ENCODE assay signal across 13 cellular contexts in genomic region chr6:71446084-71446869, GRCh38.
DNase-seq lines count a peak whose midpoint lies in the region; ATAC-seq, FAIRE-seq and TF ChIP-seq lines count a peak whose summit lies in the region.
"Had no signal": no experiment of that assay in that cellular context is flagged by ENCODE, and none has a peak within 500 bp of the region (broad histone marks: within the 10 kb centered on the region; RNA-seq: fewer than 3 reads in every experiment).

No MANE protein-coding gene starts in this region.

- TF ChIP-seq CTCF in endothelial cell of umbilical vein (IDR thresholded peaks at IDR 0.05; ENCODE audit: extremely low read depth in 1 of 2, insufficient read depth in 1 of 2, low read depth in 1 of 2, low read length in 2 of 2) (no peak), HepG2 (CRISPR knock-in tag; IDR thresholded peaks at IDR 0.05) (no peak)

- H3K27me3 ChIP-seq in endothelial cell of umbilical vein (ENCODE audit: control insufficient read depth in 2 of 2, insufficient read depth in 2 of 2, low read length in 2 of 2): no peaks in the 10 kb centered on the region
- H3K27me3 ChIP-seq in HepG2 (ENCODE audit: control insufficient read depth in 1 of 2, insufficient read depth in 2 of 2, low read length in 2 of 2): no peaks in the 10 kb centered on the region
- H3K27me3 ChIP-seq in mesendoderm (ENCODE audit: insufficient read depth, low read length, poor library complexity): no peaks in the 10 kb centered on the region
- H3K27me3 ChIP-seq: hepatocyte had no signal

- no peak overlapping the region for H2AK5ac ChIP-seq in mesendoderm (ENCODE audit: low read length)

- no peak overlapping the region for H3K4me3 Mint-ChIP-seq in activated CD4-positive, alpha-beta memory T cell treated with anti-CD3 and anti-CD28 coated beads, Interleukin-2, amount 10 ng/mL, durations not matched to agents 7 days and 5 days
- H3K4me3 Mint-ChIP-seq: CD4-positive, alpha-beta T cell had no signal

- intact Hi-C loops in endothelial cell of umbilical vein (cut with micrococcal nuclease): no loop called here
- intact Hi-C loops in sciatic nerve (cut with DNase I): no loop called here
- intact Hi-C loops in HepG2 (cut with micrococcal nuclease; ENCODE audit: unreplicated experiment): no loop called here

- H3K79me1 ChIP-seq in mesendoderm (ENCODE audit: low read length): no peaks in the 10 kb centered on the region

- no peaks in the 10 kb centered on the region for H3K9me3 Mint-ChIP-seq in activated CD4-positive, alpha-beta memory T cell treated with anti-CD3 and anti-CD28 coated beads, Interleukin-2, amount 10 ng/mL, durations not matched to agents 7 days and 5 days
- H3K9me3 Mint-ChIP-seq: CD4-positive, alpha-beta T cell had no signal

- dilution Hi-C loops in endothelial cell of umbilical vein (cut with MboI; ENCODE audit: extremely low pct_ligation_motif_present, low sequenced_read_pairs): no loop called here

- H3K9me3 ChIP-seq in endothelial cell of umbilical vein (replicated peaks; ENCODE audit: control insufficient read depth, insufficient read depth, low read length) (no peaks in the 10 kb centered on the region), HepG2 (ENCODE audit: low read length) (no peaks in the 10 kb centered on the region)

- CTCF ChIA-PET in endothelial cell of umbilical vein (lab: Charles Lee) (interaction anchor here (0.7 to 1.7 kb wide), 3 partner anchors 10 to 63 kb away, joined by 3 to 6 read pairs (median 3); no protein-coding TSS in a partner anchor), HepG2 (lab: Yijun Ruan, JAX; ENCODE audit: low intra/inter-chr PET ratio, low total read pairs) (no interaction called here)
- CTCF ChIA-PET in activated CD4-positive, alpha-beta memory T cell treated with anti-CD3 and anti-CD28 coated beads, Interleukin-2, amount 10 ng/mL, durations not matched to agents 7 days and 5 days (lab: Charles Lee): no interaction called here

- TF ChIP-seq POLR2A in endothelial cell of umbilical vein (IDR thresholded peaks at IDR 0.05; ENCODE audit: low read depth, low read length) (no peak), HepG2 (IDR thresholded peaks at IDR 0.05; ENCODE audit: insufficient read depth in 1 of 2, low read depth in 2 of 2, low read length in 2 of 2) (no peak)

- no peak overlapping the region for H2AFZ ChIP-seq in endothelial cell of umbilical vein (ENCODE audit: low read depth, low read length)
- H2AFZ ChIP-seq in HepG2 (ENCODE audit: low read length): no peak overlapping the region
- H2AFZ ChIP-seq: hepatocyte had no signal

- no peak overlapping the region for H3K56ac ChIP-seq in mesendoderm (ENCODE audit: low read length)

- H3K4ac ChIP-seq in mesendoderm (ENCODE audit: low read depth, low read length): no peak overlapping the region

- POLR2A ChIA-PET in endothelial cell of umbilical vein (lab: Charles Lee): no interaction called here
- POLR2A ChIA-PET in HepG2 (lab: Yijun Ruan, JAX): no interaction called here
- POLR2A ChIA-PET in activated CD4-positive, alpha-beta memory T cell treated with anti-CD3 and anti-CD28 coated beads, Interleukin-2, amount 10 ng/mL, durations not matched to agents 7 days and 5 days (lab: Charles Lee): no interaction called here

- H3K27me3 Mint-ChIP-seq in activated CD4-positive, alpha-beta memory T cell treated with anti-CD3 and anti-CD28 coated beads, Interleukin-2, amount 10 ng/mL, durations not matched to agents 7 days and 5 days: no peaks in the 10 kb centered on the region

- FAIRE-seq in endothelial cell of umbilical vein (lab: Jason Lieb, UNC): no peak
- FAIRE-seq in HepG2 (lab: Jason Lieb, UNC): no peak
- FAIRE-seq: small intestine had no signal

- H3K4me3 ChIP-seq in endothelial cell of umbilical vein (replicated peaks in 1 of 3; ENCODE audit: insufficient read depth in 1 of 3, low read depth in 1 of 3, low read length in 3 of 3) (no peak overlapping the region), HepG2 (replicated peaks in 1 of 3; ENCODE audit: insufficient read depth in 1 of 3, low read depth in 2 of 3, low read length in 3 of 3) (no peak overlapping the region), mesendoderm (ENCODE audit: low read length) (no peak overlapping the region)
- H3K4me3 ChIP-seq: hepatocyte had no signal

- H4K8ac ChIP-seq in mesendoderm (ENCODE audit: low read depth, low read length): no peak overlapping the region

- H2BK15ac ChIP-seq in mesendoderm (replicated peaks; ENCODE audit: low read depth): no peak overlapping the region

- H4K20me1 ChIP-seq in endothelial cell of umbilical vein (replicated peaks; ENCODE audit: control insufficient read depth, extremely low read depth, insufficient read depth, low read length) (no peaks in the 10 kb centered on the region), HepG2 (ENCODE audit: insufficient read depth, low read length) (no peaks in the 10 kb centered on the region)

- no peaks in the 10 kb centered on the region for H3K36me3 Mint-ChIP-seq in activated CD4-positive, alpha-beta memory T cell treated with anti-CD3 and anti-CD28 coated beads, Interleukin-2, amount 10 ng/mL, durations not matched to agents 7 days and 5 days (ENCODE audit: low read depth)
- H3K36me3 Mint-ChIP-seq: activated naive CD4-positive, alpha-beta T cell treated with anti-CD3 and anti-CD28 coated beads, Interleukin-2, amount 50 U/mL, for 72 hours had no signal

- H2BK120ac ChIP-seq in mesendoderm (ENCODE audit: low read depth, low read length): no peak overlapping the region

- H2BK5ac ChIP-seq in mesendoderm (ENCODE audit: low read length): no peak overlapping the region

- no peak overlapping the region for H4K5ac ChIP-seq in mesendoderm (ENCODE audit: low read length)

- peak; percentile 46 for DNase-seq in endothelial cell of umbilical vein (ENCODE audit: low read depth, low spot score)
- no peak for DNase-seq in sciatic nerve (ENCODE audit: low spot score)
- DNase-seq in HepG2 (ENCODE audit: low spot score): no peak
- DNase-seq in D341Med (ENCODE audit: low spot score): no peak
- no peak for DNase-seq in mesendoderm
- DNase-seq in activated CD4-positive, alpha-beta memory T cell treated with anti-CD3 and anti-CD28 coated beads, Interleukin-2, amount 10 ng/mL, durations not matched to agents 7 days and 5 days: no peak
- DNase-seq: CD4-positive, alpha-beta T cell; left colon; small intestine had no signal

- no peak for TF ChIP-seq EP300 in HepG2 (IDR thresholded peaks at IDR 0.05; ENCODE audit: low read depth in 2 of 2, low read length in 2 of 2)
- no peak for TF ChIP-seq EP300 in HepG2 (CRISPR knock-in tag; IDR thresholded peaks at IDR 0.05; ENCODE audit: borderline replicate concordance)

- H3K79me2 ChIP-seq in endothelial cell of umbilical vein (ENCODE audit: control insufficient read depth, insufficient read depth, low read length): no peaks in the 10 kb centered on the region
- no peaks in the 10 kb centered on the region for H3K79me2 ChIP-seq in HepG2 (ENCODE audit: insufficient read depth, low read length)
- no peaks in the 10 kb centered on the region for H3K79me2 ChIP-seq in mesendoderm (ENCODE audit: control insufficient read depth, insufficient read depth, low read length)
- H3K79me2 ChIP-seq: hepatocyte had no signal

- H3K4me1 Mint-ChIP-seq in activated CD4-positive, alpha-beta memory T cell treated with anti-CD3 and anti-CD28 coated beads, Interleukin-2, amount 10 ng/mL, durations not matched to agents 7 days and 5 days: no peaks in the 10 kb centered on the region

- no peak overlapping the region for H3K18ac ChIP-seq in mesendoderm (ENCODE audit: low read length)

- H3K4me1 ChIP-seq in endothelial cell of umbilical vein (ENCODE audit: control insufficient read depth, extremely low read depth, insufficient read depth, low read length): no peaks in the 10 kb centered on the region
- no peaks in the 10 kb centered on the region for H3K4me1 ChIP-seq in HepG2 (ENCODE audit: insufficient read depth, low read length)
- H3K4me1 ChIP-seq in mesendoderm (ENCODE audit: control insufficient read depth, low read depth, low read length): no peaks in the 10 kb centered on the region

- in situ Hi-C loops in HepG2 (cut with HindIII; ENCODE audit: extremely low pct_ligation_motif_present, low pct_unique_long_range_greater_than_20kb): no loop called here

- no TSS peak for BruUV-seq in endothelial cell of umbilical vein (replicated peaks; lab: Mats Ljungman, UMichigan)
- no TSS peak for BruUV-seq in HepG2 (replicated peaks; lab: Mats Ljungman, UMichigan)

- no peaks in the 10 kb centered on the region for H3K9me1 ChIP-seq in endothelial cell of umbilical vein (replicated peaks; ENCODE audit: control insufficient read depth, extremely low read depth, insufficient read depth, low read length)

- TF ChIP-seq RAD21 in HepG2 (CRISPR knock-in tag; IDR thresholded peaks at IDR 0.05): no peak

- H3K4me2 ChIP-seq in endothelial cell of umbilical vein (ENCODE audit: insufficient read depth, low read length): no peak overlapping the region
- H3K4me2 ChIP-seq in HepG2 (ENCODE audit: low read depth, low read length): no peak overlapping the region
- no peak overlapping the region for H3K4me2 ChIP-seq in mesendoderm (ENCODE audit: low read length)
- H3K4me2 ChIP-seq: hepatocyte had no signal

- H3K36me3 ChIP-seq in endothelial cell of umbilical vein (ENCODE audit: control insufficient read depth in 2 of 2, extremely low read depth in 1 of 2, insufficient read depth in 2 of 2, low read length in 2 of 2) (no peaks in the 10 kb centered on the region), HepG2 (replicated peaks in 1 of 2; ENCODE audit: control insufficient read depth in 1 of 2, insufficient read depth in 2 of 2, low read length in 2 of 2) (no peaks in the 10 kb centered on the region), mesendoderm (ENCODE audit: control insufficient read depth, insufficient read depth, low read length) (no peaks in the 10 kb centered on the region)

- 21% methylated on average over 6 of the region's 6 CpGs for WGBS in HepG2 (ENCODE audit: low lambda C conversion rate)
- no CpG with 5 or more reads among the region's 6 CpGs for WGBS in mesendoderm (ENCODE audit: extremely low coverage, insufficient coverage, low lambda C conversion rate)

- H3K23ac ChIP-seq in mesendoderm (ENCODE audit: low read length): no peak overlapping the region

- no peak overlapping the region for H3K9ac ChIP-seq in endothelial cell of umbilical vein (replicated peaks; ENCODE audit: extremely low read depth, insufficient read depth, low read length)
- H3K9ac ChIP-seq in HepG2 (ENCODE audit: insufficient read depth, low read depth, low read length): no peak overlapping the region
- H3K9ac ChIP-seq in mesendoderm (ENCODE audit: low read length): no peak overlapping the region

- no peak overlapping the region for H3K27ac ChIP-seq in endothelial cell of umbilical vein (ENCODE audit: insufficient read depth, low read depth, low read length)
- H3K27ac ChIP-seq in HepG2 (ENCODE audit: extremely low read length, insufficient read depth, low read length): no peak overlapping the region
- no peak overlapping the region for H3K27ac ChIP-seq in mesendoderm (ENCODE audit: low read depth, low read length)
- H3K27ac ChIP-seq: hepatocyte had no signal

- peak; percentile 69 for ATAC-seq in GM18873 (IDR thresholded peaks at IDR 0.05; ENCODE audit: low FRiP score, unreplicated experiment)
- ATAC-seq in HG03097 (IDR thresholded peaks at IDR 0.05; ENCODE audit: low FRiP score, unreplicated experiment): peak; percentile 52
- ATAC-seq in sciatic nerve: peak; percentile 52
- ATAC-seq in HepG2: no peak
- ATAC-seq: activated naive CD4-positive, alpha-beta T cell treated with anti-CD3 and anti-CD28 coated beads, Interleukin-2, amount 50 U/mL, for 72 hours; left colon had no signal

- no peak overlapping the region for H3K27ac Mint-ChIP-seq in activated CD4-positive, alpha-beta memory T cell treated with anti-CD3 and anti-CD28 coated beads, Interleukin-2, amount 10 ng/mL, durations not matched to agents 7 days and 5 days
- H3K27ac Mint-ChIP-seq: activated naive CD4-positive, alpha-beta T cell treated with anti-CD3 and anti-CD28 coated beads, Interleukin-2, amount 50 U/mL, for 72 hours; CD4-positive, alpha-beta T cell had no signal
